Comparison of ENCODE assay signal across 9 cellular contexts in genomic region chr13:75326173-75327131, GRCh38.
DNase-seq lines count a peak whose midpoint lies in the region; ATAC-seq and TF ChIP-seq lines count a peak whose summit lies in the region.
"Had no signal": no experiment of that assay in that cellular context is flagged by ENCODE, and none has a peak within 500 bp of the region (broad histone marks: within the 10 kb centered on the region; RNA-seq: fewer than 3 reads in every experiment).

No MANE protein-coding gene starts in this region.

- peak overlapping the region; percentile 89 for H3K4me3 Mint-ChIP-seq in activated CD4-positive, alpha-beta memory T cell treated with anti-CD3 and anti-CD28 coated beads for 36 hours

- TF ChIP-seq CTCF in esophagus squamous epithelium (IDR thresholded peaks at IDR 0.05), result no peak

- H3K27ac Mint-ChIP-seq in activated CD4-positive, alpha-beta memory T cell treated with anti-CD3 and anti-CD28 coated beads for 36 hours, result peak overlapping the region; percentile 95

- H3K9me3 Mint-ChIP-seq in activated CD4-positive, alpha-beta memory T cell treated with anti-CD3 and anti-CD28 coated beads for 36 hours, result no peaks in the 10 kb centered on the region

- H3K36me3 Mint-ChIP-seq in activated CD4-positive, alpha-beta memory T cell treated with anti-CD3 and anti-CD28 coated beads for 36 hours, result peaks cover 1% of the 10 kb centered on the region

- POLR2A ChIA-PET in activated CD4-positive, alpha-beta memory T cell treated with anti-CD3 and anti-CD28 coated beads for 36 hours (lab: Charles Lee), result interaction anchor here (0.8 to 1.8 kb wide), 12 partner anchors 10 to 224 kb away, joined by 3 to 8 read pairs (median 4); no protein-coding TSS in a partner anchor

- intact Hi-C loops in activated CD4-positive, alpha-beta memory T cell treated with anti-CD3 and anti-CD28 coated beads for 36 hours (cut with micrococcal nuclease), result loop anchor here (1.0 to 10.0 kb wide), 10 partner anchors 14 to 1612 kb away; partner anchors contain the start of genes KLF12, TBC1D4 and UCHL3
- intact Hi-C loops in esophagus squamous epithelium (cut with DNase I), result no loop called here

- no peaks in the 10 kb centered on the region for H3K27me3 Mint-ChIP-seq in activated CD4-positive, alpha-beta memory T cell treated with anti-CD3 and anti-CD28 coated beads for 36 hours

- peaks cover 35% of the 10 kb centered on the region for H3K4me1 Mint-ChIP-seq in activated CD4-positive, alpha-beta memory T cell treated with anti-CD3 and anti-CD28 coated beads for 36 hours (ENCODE audit: low read depth)

- H3K27ac ChIP-seq in esophagus squamous epithelium, result peak overlapping the region; percentile 19 to 73 (median 60)
- H3K27ac ChIP-seq: A549 had no signal

- no peaks in the 10 kb centered on the region for H3K27me3 ChIP-seq in esophagus squamous epithelium

- ATAC-seq in HG03439 (IDR thresholded peaks at IDR 0.05; ENCODE audit: unreplicated experiment), result peak; percentile 85
- ATAC-seq: A549 had no signal

- DNase-seq in SIG-M5 treated with dmso at 0.1 percent for 504 hours (lab: John Stamatoyannopoulos, UW; ENCODE audit: unreplicated experiment), result peak; percentile 21
- no peak for DNase-seq in SIG-M5 (lab: John Stamatoyannopoulos, UW)
- peak; percentile 78 for DNase-seq in activated CD4-positive, alpha-beta memory T cell treated with anti-CD3 and anti-CD28 coated beads for 36 hours
- DNase-seq in esophagus squamous epithelium (lab: John Stamatoyannopoulos, UW), result no peak
- DNase-seq in stimulated activated CD4-positive, alpha-beta T cell treated with anti-CD3 and anti-CD28 coated beads, Interleukin-1b, Interleukin-23, amount 100 ng/mL, for 4 hours (ENCODE audit: low read depth in 2 of 2), result peak; percentile 23 to 45
- DNase-seq in kidney tubule cell (ENCODE audit: low spot score), result no peak
- DNase-seq in AG08396 (ENCODE audit: low spot score), result no peak

- peaks cover 0 to 14% (median 0%) of the 10 kb centered on the region in 3 donors for H3K4me1 ChIP-seq in esophagus squamous epithelium
- H3K4me1 ChIP-seq: A549 had no signal

- peaks cover 0 to 8% (median 0%) of the 10 kb centered on the region in 3 donors for H3K36me3 ChIP-seq in esophagus squamous epithelium

- peak overlapping the region in 3 of 4 donors; percentile 16 to 49 (median 28) for H3K4me3 ChIP-seq in esophagus squamous epithelium
- H3K4me3 ChIP-seq: A549 had no signal

- 54 to 67% methylated on average over 19 to 20 of the region's 21 CpGs for WGBS in esophagus squamous epithelium, 2 donors

- no peaks in the 10 kb centered on the region for H3K9me3 ChIP-seq in esophagus squamous epithelium
- H3K9me3 ChIP-seq: A549 had no signal

- CTCF ChIA-PET in activated CD4-positive, alpha-beta memory T cell treated with anti-CD3 and anti-CD28 coated beads for 36 hours (lab: Charles Lee), result interaction anchor here (0.6 to 3.3 kb wide), 13 partner anchors 14 to 370 kb away, joined by 3 to 18 read pairs (median 4); partner anchors contain the start of gene TBC1D4

- peak in 1 of 4 donors; percentile 40 for TF ChIP-seq POLR2A in esophagus squamous epithelium (IDR thresholded peaks at IDR 0.05)

Comparison
In these comparisons a context has a peak if more than half of its experiments do, and no peak if none do; other contexts are left out.
1. DNase-seq: peak in SIG-M5 treated with dmso at 0.1 percent for 504 hours (single experiment), activated CD4-positive, alpha-beta memory T cell treated with anti-CD3 and anti-CD28 coated beads for 36 hours (single experiment) and stimulated activated CD4-positive, alpha-beta T cell treated with anti-CD3 and anti-CD28 coated beads, Interleukin-1b, Interleukin-23, amount 100 ng/mL, for 4 hours (2 of 2); none in SIG-M5 (single experiment), esophagus squamous epithelium (single experiment), kidney tubule cell (single experiment) and AG08396 (single experiment).